In genomic region chr11:68211546-68211945, GRCh38 we compare ENCODE assay signal across 8 cellular contexts. TPM values are rescaled to one million over a fixed set of nuclear protein-coding genes. Genes with fewer than 3 reads are reported as not detected.
DNase-seq lines count a peak whose midpoint lies in the region; ATAC-seq, FAIRE-seq and TF ChIP-seq lines count a peak whose summit lies in the region.

No MANE protein-coding gene starts in this region.

- no peak overlapping the region for H2BK5ac ChIP-seq in mesendoderm (ENCODE audit: low read length)

- no peaks in the 10 kb centered on the region for H3K27me3 ChIP-seq in heart left ventricle
- H3K27me3 ChIP-seq in K562 (ENCODE audit: control insufficient read depth in 2 of 2, insufficient read depth in 2 of 2, low read length in 2 of 2): peaks cover 2 to 21% of the 10 kb centered on the region in 2 experiments; a peak in 4 of 5 replicates
- no peaks in the 10 kb centered on the region for H3K27me3 ChIP-seq in mesendoderm (ENCODE audit: insufficient read depth, low read length, poor library complexity)

- H3K4me3 ChIP-seq in heart left ventricle: peak overlapping the region in 10 of 12 donors; percentile 71 to 96 (median 84)
- H3K4me3 ChIP-seq in K562: peak overlapping the region; percentile 82
- no peak overlapping the region for H3K4me3 ChIP-seq in mesendoderm (ENCODE audit: low read length)
- peak overlapping the region; percentile 8 for H3K4me3 ChIP-seq in urinary bladder (ENCODE audit: low read depth, low read length)

- H2BK15ac ChIP-seq in mesendoderm (replicated peaks; ENCODE audit: low read depth): no peak overlapping the region

- in situ Hi-C loops in K562 (cut with MboI): no loop called here

- DNase-seq in heart left ventricle (no peak), left cardiac atrium (no peak), K562 (ENCODE audit: extremely low read depth in 1 of 4, low spot score in 3 of 4) (peak in 1 of 4 experiments; percentile 14), mesendoderm (no peak), T1000 (lab: John Stamatoyannopoulos, UW) (no peak), NCI-H146 (lab: John Stamatoyannopoulos, UW) (no peak), frontal cortex (ENCODE audit: low spot score in 2 of 2) (no peak)

- TF ChIP-seq RAD21 in K562 (CRISPR knock-in tag; conservative IDR thresholded peaks at IDR 0.05 in 1 of 2, IDR thresholded peaks at IDR 0.05 in 1 of 2): no peak

- peak overlapping the region in 4 of 12 donors; percentile 76 to 98 (median 90) for H3K27ac ChIP-seq in heart left ventricle
- no peak overlapping the region for H3K27ac ChIP-seq in K562 (ENCODE audit: extremely low read depth, low read depth, low read length)
- no peak overlapping the region for H3K27ac ChIP-seq in mesendoderm (ENCODE audit: low read depth, low read length)
- H3K27ac ChIP-seq in urinary bladder (ENCODE audit: low read depth): peak overlapping the region; percentile 44

- peaks cover 11% of the 10 kb centered on the region for H3K79me1 ChIP-seq in mesendoderm (ENCODE audit: low read length)

- FAIRE-seq in K562 (lab: Jason Lieb, UNC): no peak
- FAIRE-seq in frontal cortex (lab: Jason Lieb, UNC): no peak

- no TSS peak for BruUV-seq in K562 (replicated peaks; lab: Mats Ljungman, UMichigan)

- no peak overlapping the region for H3K18ac ChIP-seq in mesendoderm (ENCODE audit: low read length)

- H2AK5ac ChIP-seq in mesendoderm (ENCODE audit: low read length): no peak overlapping the region

- 24 to 31% (median 27%) methylated on average over 14 of the region's 14 CpGs for WGBS in heart left ventricle, 4 donors
- WGBS in K562 (ENCODE audit: insufficient coverage, low coverage, missing lambda C conversion rate): 30% methylated on average over 14 of the region's 14 CpGs
- whole genome bisulfite sequencing in mesendoderm (ENCODE audit: extremely low coverage, insufficient coverage, low lambda C conversion rate): no CpG with 5 or more reads among the region's 14 CpGs
- 29% methylated on average over 14 of the region's 14 CpGs for WGBS in urinary bladder

- TF ChIP-seq EP300 in K562 (IDR thresholded peaks at IDR 0.05; ENCODE audit: low read length): no peak

- no peak overlapping the region for H3K23ac ChIP-seq in mesendoderm (ENCODE audit: low read length)

- TF ChIP-seq CTCF in heart left ventricle (IDR thresholded peaks at IDR 0.05) (no peak), K562 (IDR thresholded peaks at IDR 0.05 in 2 of 3, conservative IDR thresholded peaks at IDR 0.05 in 1 of 3; ENCODE audit: insufficient read depth in 2 of 3, low read depth in 1 of 3, low read length in 3 of 3) (no peak)

- no peak overlapping the region for H3K56ac ChIP-seq in mesendoderm (ENCODE audit: low read length)

- intact Hi-C loops in heart left ventricle (cut with DNase I) (loop anchor here in 4 of 10 donors (5.0 to 10.0 kb wide), 8 partner anchors 61 to 236 kb away; partner anchors contain the start of genes TCIRG1 (in 2 of the 4), C11orf24 (in 1 of the 4), CHKA (in 1 of the 4) and NDUFS8 (in 1 of the 4)), left cardiac atrium (cut with DNase I) (no loop called here), K562 (cut with micrococcal nuclease) (loop anchor here (5.0 kb wide), 1 partner anchor 236 kb away; no protein-coding TSS in a partner anchor)

- H2BK120ac ChIP-seq in mesendoderm (ENCODE audit: low read depth, low read length): no peak overlapping the region

- TF ChIP-seq POLR2A in heart left ventricle (IDR thresholded peaks at IDR 0.05) (no peak), K562 (conservative IDR thresholded peaks at IDR 0.05) (no peak)

- H4K20me1 ChIP-seq in K562 (replicated peaks; ENCODE audit: control insufficient read depth, insufficient read depth, low read length): peaks cover 26% of the 10 kb centered on the region

- no peak overlapping the region for H3K4ac ChIP-seq in mesendoderm (ENCODE audit: low read depth, low read length)

- H3K9me3 ChIP-seq in heart left ventricle (no peaks in the 10 kb centered on the region), K562 (replicated peaks; ENCODE audit: control insufficient read depth, insufficient read depth, low read depth, low read length) (no peaks in the 10 kb centered on the region)

- H3K79me2 ChIP-seq in K562 (ENCODE audit: control insufficient read depth, insufficient read depth, low read length) (peaks cover 52% of the 10 kb centered on the region), mesendoderm (ENCODE audit: control insufficient read depth, insufficient read depth, low read length) (peaks cover 48% of the 10 kb centered on the region)

- POLR2A ChIA-PET in K562 (lab: Yijun Ruan, JAX): interaction anchor here (0.6 to 1.4 kb wide), 6 partner anchors 13 to 215 kb away, joined by 3 to 4 read pairs (median 3); no protein-coding TSS in a partner anchor

- H3K36me3 ChIP-seq in heart left ventricle (no peaks in the 10 kb centered on the region), K562 (ENCODE audit: control insufficient read depth, insufficient read depth, low read length) (no peaks in the 10 kb centered on the region), mesendoderm (ENCODE audit: control insufficient read depth, insufficient read depth, low read length) (no peaks in the 10 kb centered on the region), urinary bladder (ENCODE audit: insufficient read depth) (no peaks in the 10 kb centered on the region)

- no peak overlapping the region for H2AFZ ChIP-seq in K562 (ENCODE audit: low read depth, low read length)

- no peak overlapping the region for H4K8ac ChIP-seq in mesendoderm (ENCODE audit: low read depth, low read length)

- CTCF ChIA-PET in K562 (lab: Yijun Ruan, JAX; ENCODE audit: low intra/inter-chr PET ratio): interaction anchor here (0.7 kb wide), 1 partner anchor 86 kb away, joined by 3 read pairs; no protein-coding TSS in a partner anchor

- no peak for ATAC-seq in heart left ventricle
- no peak for ATAC-seq in left cardiac atrium
- ATAC-seq in K562: no peak

- peak overlapping the region; percentile 95 for H3K4me2 ChIP-seq in K562 (ENCODE audit: insufficient read depth, low read length)
- H3K4me2 ChIP-seq in mesendoderm (ENCODE audit: low read length): peak overlapping the region; percentile 19

- H3K9ac ChIP-seq in K562 (ENCODE audit: insufficient read depth in 1 of 2, low read depth in 2 of 2, low read length in 2 of 2): peak overlapping the region; percentile 12 to 85; a peak in 2 of 4 replicates
- H3K9ac ChIP-seq in mesendoderm (ENCODE audit: low read length): peak overlapping the region; percentile 25

- no peaks in the 10 kb centered on the region for H3K9me1 ChIP-seq in K562 (ENCODE audit: control insufficient read depth, insufficient read depth, low read length)

- no peak overlapping the region for H4K5ac ChIP-seq in mesendoderm (ENCODE audit: low read length)

- H3K4me1 ChIP-seq in heart left ventricle: peaks cover 0 to 71% (median 52%) of the 10 kb centered on the region in 12 donors
- H3K4me1 ChIP-seq in K562 (replicated peaks in 1 of 2; ENCODE audit: control insufficient read depth in 2 of 2, insufficient read depth in 2 of 2, low read length in 2 of 2): peaks cover 10 to 34% of the 10 kb centered on the region in 2 experiments; a peak in 4 of 5 replicates
- peaks cover 2% of the 10 kb centered on the region for H3K4me1 ChIP-seq in mesendoderm (ENCODE audit: control insufficient read depth, low read depth, low read length)
- no peaks in the 10 kb centered on the region for H3K4me1 ChIP-seq in urinary bladder (ENCODE audit: insufficient read depth)

TF ChIP-seq in K562, 482 proteins besides CTCF, POLR2A, EP300 and RAD21:
- TF ChIP-seq EGR1 (conservative IDR thresholded peaks at IDR 0.05) (peak; percentile 34; the same call in 1 of the 2 replicates), RBM34 (IDR thresholded peaks at IDR 0.05; ENCODE audit: borderline replicate concordance, insufficient read depth, low read length) (no peak)

RNA-seq across cellular contexts. Expression of gene KMT5B, which starts 1.6 kb away (rescaled TPM):
- total RNA-seq in heart left ventricle (10 to 100 TPM; 21.5 to 37.0 (median 27.1) TPM), left cardiac atrium (10 to 100 TPM; 28.8 to 29.8 TPM), K562 (2014; rRNA removed) (15.5 and 20.8 TPM in 2 replicates), K562 (2014; rRNA removed; fragmentation: Illumina TruSeq; extraction: Trizol) (24.6 and 29.4 TPM in 2 replicates), K562 (2015; rRNA removed; fragmentation: Illumina TruSeq; extraction: Trizol) (21.3 and 22.0 TPM in 2 replicates), K562 (2021) (22.7 and 24.7 TPM in 2 replicates), urinary bladder (78.5 TPM), frontal cortex (116 TPM)
- polyA plus RNA-seq in heart left ventricle (10 to 100 TPM; 15.5 to 15.8 TPM), K562 (2011; rRNA removed) (18.9 and 20.9 TPM in 2 replicates), K562 (2014; fragmentation: Illumina TruSeq; extraction: Trizol) (27.3 and 29.2 TPM in 2 replicates), K562 (2014; fragmentation: Nextera tagmentation; extraction: Ambion mirVana) (1 to 10 TPM; 7.3 to 7.4 TPM), K562 (2014; rRNA removed) (16.3 and 20.4 TPM in 2 replicates), urinary bladder (24.5 TPM)
- total RNA-seq in K562 (2011; cell fraction: chromatin; rRNA removed; ENCODE audit: low replicate concordance): 25.4 and 66.1 TPM in 2 replicates
- 10.5 and 14.7 TPM in 2 replicates for total RNA-seq in K562 (2011; cell fraction: nucleolus; rRNA removed)
- total RNA-seq in K562 (2011; cell fraction: nucleoplasm; rRNA removed): 19.0 and 28.4 TPM in 2 replicates
- polyA plus RNA-seq in K562 (2011; cell fraction: cytosol; rRNA removed): 4.5 and 9.3 TPM in 2 replicates
- 13.0 and 16.5 TPM in 2 replicates for polyA plus RNA-seq in K562 (2011; cell fraction: nucleus; rRNA removed)
- 18.2 and 21.9 TPM in 2 replicates for polyA plus RNA-seq in K562 (2012)
- polyA minus RNA-seq in K562 (2011; rRNA and poly(A)+ RNA removed): 31.7 and 36.9 TPM in 2 replicates
- polyA minus RNA-seq in K562 (2011; cell fraction: cytosol; rRNA and poly(A)+ RNA removed): 9.8 and 10.7 TPM in 2 replicates
- 10.1 and 14.9 TPM in 2 replicates for polyA minus RNA-seq in K562 (2011; cell fraction: nucleus; rRNA and poly(A)+ RNA removed)
- 34.7 TPM for polyA plus RNA-seq in mesendoderm (2013, experiment 1 of 2)
- 34.3 TPM for polyA plus RNA-seq in mesendoderm (2013, experiment 2 of 2)
